In the genomic region with DNA sequence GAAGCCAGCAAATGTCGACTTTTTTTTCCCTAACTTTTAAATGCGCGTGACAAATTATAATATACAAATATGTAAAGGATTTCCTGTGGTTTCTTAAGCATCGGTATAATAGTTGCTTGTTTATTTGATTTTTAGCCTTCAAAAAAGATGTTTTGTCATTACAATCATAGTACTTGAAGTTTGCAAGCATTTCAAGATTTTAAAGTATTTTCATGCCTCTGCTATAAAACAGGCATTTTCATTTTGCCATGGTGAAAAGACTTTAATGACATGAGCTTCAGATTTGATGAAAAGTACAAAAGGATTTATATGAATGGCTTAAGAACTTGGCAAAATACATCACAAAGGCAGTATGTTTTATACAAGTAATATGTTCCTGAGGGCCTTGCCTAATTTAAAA, we compare ENCODE assay signal across 19 cellular contexts. TPM values are rescaled to one million over a fixed set of nuclear protein-coding genes. Genes with fewer than 3 reads are reported as not detected.
"Had no signal": no experiment of that assay in that cellular context is flagged by ENCODE, and none has a peak within 500 bp of the region (broad histone marks: within the 10 kb centered on the region; RNA-seq: fewer than 3 reads in every experiment).

No MANE protein-coding gene starts in this region.

- ATAC-seq: left colon, right cardiac atrium had no signal

- H3K27ac Mint-ChIP-seq: activated naive CD4-positive, alpha-beta T cell treated with anti-CD3 and anti-CD28 coated beads for 36 hours; activated T-helper 2 cell treated with anti-CD3 and anti-CD28 coated beads, Interferon-gamma antibody, Interleukin-2, Interleukin-4, amounts not matched to agents 10 μg/mL and 5 μg/mL and 100 μg/mL, durations not matched to agents 14 hours and 24 hours and 36 hours; progenitor cell of endocrine pancreas; type B pancreatic cell had no signal

- H3K9me3 Mint-ChIP-seq: activated naive CD4-positive, alpha-beta T cell treated with anti-CD3 and anti-CD28 coated beads for 36 hours; activated T-helper 2 cell treated with anti-CD3 and anti-CD28 coated beads, Interferon-gamma antibody, Interleukin-2, Interleukin-4, amounts not matched to agents 10 μg/mL and 5 μg/mL and 100 μg/mL, durations not matched to agents 14 hours and 24 hours and 36 hours; type B pancreatic cell had no signal

- DNase-seq: activated CD4-positive, alpha-beta T cell treated with anti-CD3 and anti-CD28 coated beads for 1 hour; activated CD4-positive, alpha-beta T cell treated with anti-CD3 and anti-CD28 coated beads, Interleukin-2, amount 50 U/mL, for 4 hours; activated naive CD4-positive, alpha-beta T cell treated with anti-CD3 and anti-CD28 coated beads for 36 hours; glutamatergic neuron; hypothalamus; left colon; midbrain; right cardiac atrium; small intestine; stimulated activated CD4-positive, alpha-beta T cell treated with anti-CD3 and anti-CD28 coated beads, Interleukin-4, amount 100 ng/mL, for 4 hours; stimulated activated CD8-positive, alpha-beta memory T cell treated with anti-CD3 and anti-CD28 coated beads, Interleukin-4, amount 100 ng/mL, for 48 hours; stimulated activated naive CD4-positive, alpha-beta T cell treated with Interleukin-2 at 50 U/mL for 16 hours; T-helper 1 cell had no signal

- H3K27me3 Mint-ChIP-seq: progenitor cell of endocrine pancreas, type B pancreatic cell had no signal

- H3K4me3 Mint-ChIP-seq: activated naive CD4-positive, alpha-beta T cell treated with anti-CD3 and anti-CD28 coated beads for 36 hours; type B pancreatic cell had no signal

- H3K4me3 ChIP-seq: lung had no signal

RNA-seq across cellular contexts. Expression of a gene that starts 9.4 kb away (rescaled TPM):
- total RNA-seq: activated naive CD4-positive, alpha-beta T cell treated with anti-CD3 and anti-CD28 coated beads for 36 hours; activated T-helper 2 cell treated with anti-CD3 and anti-CD28 coated beads, Interferon-gamma antibody, Interleukin-2, Interleukin-4, amounts not matched to agents 10 μg/mL and 5 μg/mL and 100 μg/mL, durations not matched to agents 14 hours and 24 hours and 36 hours; chondrocyte; myocyte; progenitor cell of endocrine pancreas had no signal
